Comparison of ENCODE assay signal across 10 cellular contexts in the genomic region with DNA sequence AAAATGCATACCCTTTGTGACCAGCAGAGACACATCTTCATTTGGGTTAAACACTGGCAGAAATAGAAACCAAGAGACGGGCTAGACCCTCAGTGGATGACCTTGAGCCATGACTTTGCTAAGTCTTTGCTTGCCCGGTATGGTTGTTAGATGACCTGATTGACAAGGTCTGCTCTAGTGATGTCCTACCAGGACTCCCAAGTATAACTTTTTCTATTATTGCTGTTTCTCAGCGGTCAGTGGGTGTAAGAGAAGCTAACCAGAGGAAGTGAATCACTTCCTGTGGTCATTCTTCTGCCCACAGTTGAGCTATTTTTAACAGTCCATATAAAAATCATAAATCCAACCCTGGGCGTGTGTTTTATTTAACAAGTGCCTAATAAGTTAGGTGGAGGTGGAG.
DNase-seq lines count a peak whose midpoint lies in the region; FAIRE-seq and TF ChIP-seq lines count a peak whose summit lies in the region.
"Had no signal": no experiment of that assay in that cellular context is flagged by ENCODE, and none has a peak within 500 bp of the region (broad histone marks: within the 10 kb centered on the region; RNA-seq: fewer than 3 reads in every experiment).

No MANE protein-coding gene starts in this region.

- no peaks in the 10 kb centered on the region for H3K4me1 ChIP-seq in small intestine (ENCODE audit: control insufficient read depth in 2 of 2, insufficient read depth in 1 of 2, low read depth in 1 of 2, low read length in 1 of 2)

- no peaks in the 10 kb centered on the region for H3K36me3 ChIP-seq in small intestine (ENCODE audit: control insufficient read depth in 2 of 2, insufficient read depth in 2 of 2, low read length in 2 of 2)

- H3K4me3 ChIP-seq in HFF-Myc (replicated peaks; ENCODE audit: low read depth, low read length) (no peak overlapping the region), small intestine (ENCODE audit: low read depth in 1 of 2, low read length in 2 of 2) (no peak overlapping the region)

- TF ChIP-seq CTCF in HFF-Myc (IDR thresholded peaks at IDR 0.05; ENCODE audit: low read depth, low read length, missing control alignments) = no peak

- no peak for FAIRE-seq in small intestine (lab: Jason Lieb, UNC)
- FAIRE-seq: colon had no signal

- no peak overlapping the region for H3K27ac ChIP-seq in small intestine (ENCODE audit: low read depth in 1 of 2, low read length in 1 of 2)

- WGBS in small intestine, 3 donors = 54 to 69% (median 63%) methylated on average over 4 of the region's 4 CpGs

- H3K9me3 ChIP-seq in small intestine (ENCODE audit: control insufficient read depth, low read depth) = no peaks in the 10 kb centered on the region

- peak; percentile 50 for DNase-seq in Daoy (ENCODE audit: low read depth)
- peak; percentile 46 for DNase-seq in HFF-Myc (ENCODE audit: extremely low read depth, low read depth)
- DNase-seq in SW480 (ENCODE audit: low spot score) = peak; percentile 72
- peak; percentile 50 for DNase-seq in kidney glomerular epithelial cell (lab: John Stamatoyannopoulos, UW)
- DNase-seq in COLO668 (lab: John Stamatoyannopoulos, UW; ENCODE audit: unreplicated experiment) = no peak
- no peak for DNase-seq in DMS 273 treated with DMSO at 0.1 percent for 48 hours (lab: John Stamatoyannopoulos, UW)
- DNase-seq in activated gamma-delta T cell (lab: John Stamatoyannopoulos, UW) = no peak
- DNase-seq in small intestine = no peak
- DNase-seq: activated CD8-positive, alpha-beta T cell treated with anti-CD3 and anti-CD28 coated beads, Interleukin-2, amount 10 ng/mL, durations not matched to agents 7 days and 5 days had no signal

- H3K27me3 ChIP-seq in small intestine (ENCODE audit: control insufficient read depth in 2 of 2, insufficient read depth in 2 of 2, low read length in 2 of 2) = no peaks in the 10 kb centered on the region

Comparison
In these comparisons a context has a peak if more than half of its experiments do, and no peak if none do; other contexts are left out.
1. DNase-seq: peak in Daoy (single experiment), HFF-Myc (single experiment), SW480 (single experiment) and kidney glomerular epithelial cell (single experiment); none in COLO668 (single experiment), DMS 273 treated with DMSO at 0.1 percent for 48 hours (single experiment), activated gamma-delta T cell (single experiment) and small intestine (single experiment).